20 cellular contexts compared by ENCODE assay signal in the genomic region with DNA sequence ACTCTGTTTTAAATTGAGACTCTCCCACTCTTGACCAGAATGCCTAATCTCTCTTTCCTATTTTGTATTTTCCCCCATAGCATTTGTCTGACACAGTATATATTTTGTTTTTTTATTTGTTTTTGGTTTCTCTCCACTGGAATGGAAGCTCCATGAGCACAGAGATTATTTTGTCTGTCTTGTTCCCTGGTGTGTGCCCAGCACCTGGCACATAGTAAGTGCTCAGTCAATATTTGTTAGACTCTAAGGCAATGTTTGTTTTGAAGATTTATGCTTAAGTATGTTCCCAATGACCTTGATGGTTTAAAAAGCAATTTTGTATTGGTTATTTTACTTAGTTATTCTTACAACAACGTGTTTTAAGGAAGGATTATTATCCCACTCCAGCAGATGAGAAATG.
DNase-seq lines count a peak whose midpoint lies in the region; ATAC-seq, FAIRE-seq and TF ChIP-seq lines count a peak whose summit lies in the region.
"Had no signal": no experiment of that assay in that cellular context is flagged by ENCODE, and none has a peak within 500 bp of the region (broad histone marks: within the 10 kb centered on the region; RNA-seq: fewer than 3 reads in every experiment).

No MANE protein-coding gene starts in this region.

- no peaks in the 10 kb centered on the region for H3K36me3 Mint-ChIP-seq in natural killer cell
- no peaks in the 10 kb centered on the region for H3K36me3 Mint-ChIP-seq in natural killer cell treated with Interleukin-12 subunit alpha and Interleukin-12 subunit beta and Interleukin-15 and Interleukin-18, amount 100 ng/mL, for 72 hours
- H3K36me3 Mint-ChIP-seq in osteocyte (ENCODE audit: unreplicated experiment): peaks cover 9% of the 10 kb centered on the region
- H3K36me3 Mint-ChIP-seq: CD14-positive monocyte; CD4-positive, alpha-beta memory T cell had no signal

- no peak for ATAC-seq in natural killer cell
- no peak for ATAC-seq in natural killer cell treated with Interleukin-12 subunit alpha and Interleukin-12 subunit beta and Interleukin-15 and Interleukin-18, amount 100 ng/mL, for 72 hours
- ATAC-seq: A549, GM12878, GM23338 had no signal

- H3K4me3 Mint-ChIP-seq in natural killer cell: peak overlapping the region; percentile 59
- H3K4me3 Mint-ChIP-seq in natural killer cell treated with Interleukin-12 subunit alpha and Interleukin-12 subunit beta and Interleukin-15 and Interleukin-18, amount 100 ng/mL, for 72 hours: no peak overlapping the region
- H3K4me3 Mint-ChIP-seq in osteocyte (ENCODE audit: unreplicated experiment): no peak overlapping the region
- H3K4me3 Mint-ChIP-seq: CD14-positive monocyte; CD4-positive, alpha-beta memory T cell; GM23338 had no signal

- DNase-seq in NCI-H2029 treated with DMSO at 0.1 percent for 48 hours (lab: John Stamatoyannopoulos, UW) (peak; percentile 47), NCI-H2029 (lab: John Stamatoyannopoulos, UW) (no peak), natural killer cell (no peak), SHP77 treated with DMSO at 0.1 percent for 48 hours (lab: John Stamatoyannopoulos, UW) (peak; percentile 39), osteocyte (ENCODE audit: extremely low spot score, unreplicated experiment) (no peak), islet precursor cell (no peak), HTR-8/SVneo (ENCODE audit: insufficient read length, low spot score) (no peak)
- DNase-seq in natural killer cell treated with Interleukin-12 subunit alpha and Interleukin-12 subunit beta and Interleukin-15 and Interleukin-18, amount 100 ng/mL, for 72 hours (ENCODE audit: low spot score): no peak
- DNase-seq: AML-193; CD4-positive, alpha-beta memory T cell; DMS153; DND-41; EL; HCEC 1CT had no signal

- FAIRE-seq in HTR-8/SVneo (lab: Jason Lieb, UNC): no peak
- FAIRE-seq: A549, GM12878, GM19239, H54 had no signal

- no peak for TF ChIP-seq CTCF in natural killer cell (IDR thresholded peaks at IDR 0.05)
- TF ChIP-seq CTCF in osteocyte (IDR thresholded peaks at IDR 0.05): no peak

- H3K27ac Mint-ChIP-seq in natural killer cell (peak overlapping the region; percentile 15 to 79), osteocyte (ENCODE audit: unreplicated experiment) (peak overlapping the region; percentile 17)
- peak overlapping the region in 1 of 2 donors; percentile 51 for H3K27ac Mint-ChIP-seq in natural killer cell treated with Interleukin-12 subunit alpha and Interleukin-12 subunit beta and Interleukin-15 and Interleukin-18, amount 100 ng/mL, for 72 hours
- H3K27ac Mint-ChIP-seq: CD14-positive monocyte; CD4-positive, alpha-beta memory T cell; GM23338 had no signal

- intact Hi-C loops in natural killer cell (cut with micrococcal nuclease): no loop called here

- no peaks in the 10 kb centered on the region for H3K9me3 Mint-ChIP-seq in natural killer cell
- no peaks in the 10 kb centered on the region for H3K9me3 Mint-ChIP-seq in natural killer cell treated with Interleukin-12 subunit alpha and Interleukin-12 subunit beta and Interleukin-15 and Interleukin-18, amount 100 ng/mL, for 72 hours
- H3K9me3 Mint-ChIP-seq in osteocyte (ENCODE audit: unreplicated experiment): no peaks in the 10 kb centered on the region
- H3K9me3 Mint-ChIP-seq: GM23338 had no signal

- H3K4me1 Mint-ChIP-seq in natural killer cell: peaks cover 20 to 28% of the 10 kb centered on the region in 2 donors
- peaks cover 0 to 16% of the 10 kb centered on the region in 2 donors for H3K4me1 Mint-ChIP-seq in natural killer cell treated with Interleukin-12 subunit alpha and Interleukin-12 subunit beta and Interleukin-15 and Interleukin-18, amount 100 ng/mL, for 72 hours (ENCODE audit: low read depth in 2 of 2)
- H3K4me1 Mint-ChIP-seq in osteocyte (ENCODE audit: unreplicated experiment): peaks cover 22% of the 10 kb centered on the region
- H3K4me1 Mint-ChIP-seq: CD14-positive monocyte; CD4-positive, alpha-beta memory T cell had no signal

- H3K27me3 Mint-ChIP-seq in natural killer cell (ENCODE audit: low read depth in 2 of 2) (no peaks in the 10 kb centered on the region), osteocyte (ENCODE audit: unreplicated experiment) (no peaks in the 10 kb centered on the region)
- no peaks in the 10 kb centered on the region for H3K27me3 Mint-ChIP-seq in natural killer cell treated with Interleukin-12 subunit alpha and Interleukin-12 subunit beta and Interleukin-15 and Interleukin-18, amount 100 ng/mL, for 72 hours

Comparison
In these comparisons a context has a peak if more than half of its experiments do, and no peak if none do; other contexts are left out.
1. DNase-seq: peak in NCI-H2029 treated with DMSO at 0.1 percent for 48 hours (single experiment) and SHP77 treated with DMSO at 0.1 percent for 48 hours (single experiment); none in NCI-H2029 (single experiment), natural killer cell (single experiment), natural killer cell treated with Interleukin-12 subunit alpha and Interleukin-12 subunit beta and Interleukin-15 and Interleukin-18, amount 100 ng/mL, for 72 hours (single experiment), osteocyte (single experiment), islet precursor cell (single experiment) and HTR-8/SVneo (single experiment).